ENCODE assay signal across 19 cellular contexts in genomic region chr9:88641471-88642240, GRCh38.
"Had no signal": no experiment of that assay in that cellular context is flagged by ENCODE, and none has a peak within 500 bp of the region (broad histone marks: within the 10 kb centered on the region; RNA-seq: fewer than 3 reads in every experiment).

No MANE protein-coding gene starts in this region.

- H3K27ac Mint-ChIP-seq: endodermal cell; naive thymus-derived CD4-positive, alpha-beta T cell; nephron progenitor cell; stimulated activated naive B cell treated with anti-CD40 and anti-IgM and Interleukin-4, amounts not matched to agents 10 μg/mL and 1 μg/mL and 100 μg/mL, for 72 hours; stimulated activated naive CD8-positive, alpha-beta T cell treated with anti-CD3 and anti-CD28 coated beads, Interleukin-15, amount 100 ng/mL, for 72 hours had no signal

- H3K4me3 ChIP-seq: coronary artery, gastroesophageal sphincter, skin epidermis, thoracic aorta, transverse colon had no signal

- H3K27ac ChIP-seq: coronary artery, gastroesophageal sphincter, neutrophil, skin epidermis, thoracic aorta, transverse colon had no signal

- ATAC-seq: gastroesophageal sphincter; left colon; naive thymus-derived CD4-positive, alpha-beta T cell; sciatic nerve; stimulated activated naive B cell treated with anti-CD40 and anti-IgM and Interleukin-4, amounts not matched to agents 10 μg/mL and 1 μg/mL and 100 μg/mL, for 72 hours; stimulated activated naive CD8-positive, alpha-beta T cell treated with anti-CD3 and anti-CD28 coated beads, Interleukin-15, amount 100 ng/mL, for 72 hours had no signal

- H3K36me3 Mint-ChIP-seq: stimulated activated naive B cell treated with anti-CD40 and anti-IgM and Interleukin-4, amounts not matched to agents 10 μg/mL and 1 μg/mL and 100 μg/mL, for 72 hours had no signal

- H3K9me3 ChIP-seq: neutrophil had no signal

- H3K27me3 ChIP-seq: gastroesophageal sphincter, neutrophil, transverse colon had no signal

- H3K4me1 Mint-ChIP-seq: endodermal cell; naive thymus-derived CD4-positive, alpha-beta T cell; nephron progenitor cell; stimulated activated naive B cell treated with anti-CD40 and anti-IgM and Interleukin-4, amounts not matched to agents 10 μg/mL and 1 μg/mL and 100 μg/mL, for 72 hours; stimulated activated naive CD8-positive, alpha-beta T cell treated with anti-CD3 and anti-CD28 coated beads, Interleukin-15, amount 100 ng/mL, for 72 hours had no signal

- DNase-seq: effector CD4-positive, alpha-beta T cell; endodermal cell; erythroblast; glutamatergic neuron; left colon; naive thymus-derived CD4-positive, alpha-beta T cell; nephron progenitor cell; posterior cingulate gyrus; stimulated activated CD4-positive, alpha-beta T cell treated with anti-CD3 and anti-CD28 coated beads, Interleukin-2, amount 100 ng/mL, for 24 hours; stimulated activated CD4-positive, alpha-beta T cell treated with anti-CD3 and anti-CD28 coated beads, Interleukin-4, amount 100 ng/mL, for 4 hours; stimulated activated naive B cell treated with anti-CD40 and anti-IgM and Interleukin-4, amounts not matched to agents 10 μg/mL and 1 μg/mL and 100 μg/mL, for 72 hours; stimulated activated naive CD8-positive, alpha-beta T cell treated with anti-CD3 and anti-CD28 coated beads, Interleukin-15, amount 100 ng/mL, for 72 hours; transverse colon had no signal

- H3K4me3 Mint-ChIP-seq: endodermal cell; naive thymus-derived CD4-positive, alpha-beta T cell; nephron progenitor cell; stimulated activated naive B cell treated with anti-CD40 and anti-IgM and Interleukin-4, amounts not matched to agents 10 μg/mL and 1 μg/mL and 100 μg/mL, for 72 hours; stimulated activated naive CD8-positive, alpha-beta T cell treated with anti-CD3 and anti-CD28 coated beads, Interleukin-15, amount 100 ng/mL, for 72 hours had no signal

- H3K36me3 ChIP-seq: gastroesophageal sphincter, neutrophil, thoracic aorta, transverse colon had no signal
